24 cellular contexts compared by ENCODE assay signal in the genomic region with DNA sequence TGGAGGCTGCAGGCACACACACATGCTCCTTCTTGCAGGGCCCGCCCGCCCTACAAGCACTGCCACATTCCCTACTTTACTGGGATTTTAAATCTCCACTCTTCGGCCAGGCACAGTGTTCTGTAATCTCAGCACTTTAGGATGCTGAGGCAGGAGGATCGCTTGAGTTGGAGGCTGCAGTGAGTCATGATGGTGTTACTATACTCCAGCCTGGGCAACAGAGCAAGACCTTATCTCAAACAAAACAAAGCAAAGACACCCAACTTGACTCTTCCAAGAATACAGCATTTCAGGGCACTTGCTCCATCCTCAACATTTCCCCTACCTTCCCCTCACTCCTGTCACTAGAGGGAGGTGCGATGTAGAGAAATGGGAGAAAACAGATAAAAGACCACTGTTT.
"Had no signal": no experiment of that assay in that cellular context is flagged by ENCODE, and none has a peak within 500 bp of the region (broad histone marks: within the 10 kb centered on the region; RNA-seq: fewer than 3 reads in every experiment).

No MANE protein-coding gene starts in this region.

- H3K4me3 ChIP-seq: colonic mucosa, gastroesophageal sphincter, psoas muscle, sigmoid colon, skin epidermis, stomach, thoracic aorta had no signal

- H3K4me3 Mint-ChIP-seq: immature natural killer cell, naive B cell, nephron progenitor cell had no signal

- H3K36me3 ChIP-seq: colonic mucosa, gastroesophageal sphincter, neutrophil, sigmoid colon, stomach, thoracic aorta had no signal

- H3K27ac ChIP-seq: colonic mucosa, gastroesophageal sphincter, neutrophil, psoas muscle, sigmoid colon, skin epidermis, stomach, thoracic aorta had no signal

- DNase-seq: cerebellar nuclear complex; colonic mucosa; dermis blood vessel endothelial cell; erythroblast; foreskin fibroblast; glutamatergic neuron; immature natural killer cell; kidney; mesendoderm; naive B cell; nephron progenitor cell; psoas muscle; sigmoid colon; stimulated activated CD4-positive, alpha-beta T cell treated with anti-CD3 and anti-CD28 coated beads, Interleukin-2, amount 100 ng/mL, for 24 hours; stimulated activated CD4-positive, alpha-beta T cell treated with anti-CD3 and anti-CD28 coated beads, Interleukin-4, amount 100 ng/mL, for 4 hours; stimulated activated naive CD4-positive, alpha-beta T cell; stomach; substantia nigra; trophoblast cell had no signal

- H3K36me3 Mint-ChIP-seq: immature natural killer cell, naive B cell had no signal

- H3K4me1 ChIP-seq: colonic mucosa, gastroesophageal sphincter, psoas muscle, sigmoid colon, stomach had no signal

- H3K9me3 Mint-ChIP-seq: immature natural killer cell, naive B cell, nephron progenitor cell had no signal

- FAIRE-seq: endothelial cell of umbilical vein, kidney had no signal

- H3K9me3 ChIP-seq: colonic mucosa, gastroesophageal sphincter, neutrophil, psoas muscle, sigmoid colon, stomach, thoracic aorta had no signal

- H3K4me1 Mint-ChIP-seq: immature natural killer cell, naive B cell had no signal

- H3K27ac Mint-ChIP-seq: immature natural killer cell, naive B cell, nephron progenitor cell had no signal

- H3K27me3 ChIP-seq: colonic mucosa, gastroesophageal sphincter, neutrophil, sigmoid colon, stomach had no signal
